13 cellular contexts compared by ENCODE assay signal in the genomic region with DNA sequence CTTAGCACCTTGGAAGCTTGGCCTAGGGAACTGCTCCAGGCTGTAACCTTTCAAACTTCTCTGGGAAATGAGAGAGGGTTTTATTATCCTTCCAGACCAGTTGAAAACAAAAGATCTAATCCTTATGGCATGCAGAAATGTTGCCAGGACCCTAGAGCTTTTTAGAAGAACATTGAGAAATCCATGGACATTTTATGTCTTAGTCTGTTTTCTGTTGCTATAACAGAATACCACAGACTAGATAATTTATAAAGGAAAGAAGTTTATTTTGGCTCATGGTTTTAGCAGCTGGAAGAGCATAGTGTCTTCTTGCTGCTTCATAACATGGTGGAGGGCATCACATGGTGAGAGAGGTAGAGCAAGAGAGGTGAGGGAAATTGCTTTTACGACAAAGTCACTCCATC. TPM values are rescaled to one million over a fixed set of nuclear protein-coding genes. Genes with fewer than 3 reads are reported as not detected.
DNase-seq lines count a peak whose midpoint lies in the region; ATAC-seq and TF ChIP-seq lines count a peak whose summit lies in the region.
"Had no signal": no experiment of that assay in that cellular context is flagged by ENCODE, and none has a peak within 500 bp of the region (broad histone marks: within the 10 kb centered on the region; RNA-seq: fewer than 3 reads in every experiment).

No MANE protein-coding gene starts in this region.

- no peaks in the 10 kb centered on the region for H3K27me3 Mint-ChIP-seq in activated T-cell treated with anti-CD3 and anti-CD28 coated beads, Interleukin-2, amount 50 U/mL, for 72 hours (ENCODE audit: low read depth)
- H3K27me3 Mint-ChIP-seq: activated naive CD8-positive, alpha-beta T cell treated with anti-CD3 and anti-CD28 coated beads, Interleukin-2, amount 50 U/mL, for 24 hours had no signal

- H3K27ac ChIP-seq in PC-9 = peak overlapping the region; percentile 35
- H3K27ac ChIP-seq: BLaER1 had no signal

- peaks cover 98% of the 10 kb centered on the region for H3K79me2 ChIP-seq in PC-9 (ENCODE audit: low read depth)

- H3K4me1 Mint-ChIP-seq in activated T-cell treated with anti-CD3 and anti-CD28 coated beads, Interleukin-2, amount 50 U/mL, for 72 hours (ENCODE audit: low read depth) = no peaks in the 10 kb centered on the region
- H3K4me1 Mint-ChIP-seq: activated naive CD8-positive, alpha-beta T cell treated with anti-CD3 and anti-CD28 coated beads, Interleukin-2, amount 50 U/mL, for 24 hours had no signal

- POLR2A ChIA-PET in PC-9 (lab: Charles Lee; ENCODE audit: unreplicated experiment) = no interaction called here

- peaks cover 36% of the 10 kb centered on the region for H3F3A ChIP-seq in PC-9 (ENCODE audit: insufficient read depth, low read depth)

- H2AFZ ChIP-seq in PC-9 = no peak overlapping the region

- no peaks in the 10 kb centered on the region for H4K20me1 ChIP-seq in PC-9 (ENCODE audit: insufficient read depth)

- H3K36me3 ChIP-seq in PC-9 (ENCODE audit: low read depth) = peaks cover 16% of the 10 kb centered on the region
- H3K36me3 ChIP-seq: BLaER1 had no signal

- peaks cover 52% of the 10 kb centered on the region for H3K4me1 ChIP-seq in PC-9 (replicated peaks; ENCODE audit: insufficient read depth)

- DNase-seq in A172 (ENCODE audit: low spot score) (peak; percentile 28), PC-9 (no peak), fibroblast of the aortic adventitia (ENCODE audit: low read depth) (peak; percentile 96), omental fat pad (ENCODE audit: low spot score) (no peak), NCI-H2029 (lab: John Stamatoyannopoulos, UW) (no peak), NCI-H510A (lab: John Stamatoyannopoulos, UW) (no peak)
- DNase-seq in activated T-cell treated with anti-CD3 and anti-CD28 coated beads, Interleukin-2, amount 50 U/mL, for 72 hours = no peak
- DNase-seq in stimulated activated naive CD8-positive, alpha-beta T cell treated with anti-CD3 and anti-CD28 coated beads, Interleukin-15, Interleukin-2, amounts not matched to agents 100 U/mL and 50 U/mL, for 24 hours = no peak
- DNase-seq: activated naive CD8-positive, alpha-beta T cell treated with anti-CD3 and anti-CD28 coated beads, Interleukin-2, amount 50 U/mL, for 24 hours; GOT3; stimulated activated CD4-positive, alpha-beta T cell treated with anti-CD3 and anti-CD28 coated beads, Interleukin-2, amount 100 ng/mL, for 48 hours had no signal

- H3K9me3 Mint-ChIP-seq in activated T-cell treated with anti-CD3 and anti-CD28 coated beads, Interleukin-2, amount 50 U/mL, for 72 hours = peaks cover 0 to 2% of the 10 kb centered on the region in 2 donors

- no TSS peak for BruUV-seq in PC-9 (replicated peaks; lab: Mats Ljungman, UMichigan)

- no peaks in the 10 kb centered on the region for H3K9me3 ChIP-seq in PC-9 (ENCODE audit: insufficient read depth, low read depth)
- H3K9me3 ChIP-seq: BLaER1 had no signal

- peaks cover 0 to 1% of the 10 kb centered on the region in 2 donors for H3K36me3 Mint-ChIP-seq in activated T-cell treated with anti-CD3 and anti-CD28 coated beads, Interleukin-2, amount 50 U/mL, for 72 hours (ENCODE audit: insufficient read depth in 2 of 2)
- H3K36me3 Mint-ChIP-seq: WTC11 had no signal

- no peak overlapping the region for H3K4me2 ChIP-seq in PC-9
- H3K4me2 ChIP-seq: BLaER1 had no signal

- no peak overlapping the region for H3K4me3 Mint-ChIP-seq in activated T-cell treated with anti-CD3 and anti-CD28 coated beads, Interleukin-2, amount 50 U/mL, for 72 hours
- H3K4me3 Mint-ChIP-seq: activated naive CD8-positive, alpha-beta T cell treated with anti-CD3 and anti-CD28 coated beads, Interleukin-2, amount 50 U/mL, for 24 hours; WTC11 had no signal

- CTCF ChIA-PET in PC-9 (lab: Charles Lee) = no interaction called here

- no peak for TF ChIP-seq CTCF in PC-9 (conservative IDR thresholded peaks at IDR 0.05)
- TF ChIP-seq CTCF in fibroblast of the aortic adventitia (IDR thresholded peaks at IDR 0.05; ENCODE audit: insufficient read depth, low read length) = no peak
- no peak for TF ChIP-seq CTCF in omental fat pad (IDR thresholded peaks at IDR 0.05)

- no peak overlapping the region for H3K27ac Mint-ChIP-seq in activated T-cell treated with anti-CD3 and anti-CD28 coated beads, Interleukin-2, amount 50 U/mL, for 72 hours
- H3K27ac Mint-ChIP-seq: activated naive CD8-positive, alpha-beta T cell treated with anti-CD3 and anti-CD28 coated beads, Interleukin-2, amount 50 U/mL, for 24 hours; WTC11 had no signal

- peak; percentile 84 for ATAC-seq in omental fat pad (ENCODE audit: low FRiP score)
- no peak for ATAC-seq in activated T-cell treated with anti-CD3 and anti-CD28 coated beads, Interleukin-2, amount 50 U/mL, for 72 hours (replicated peaks in 1 of 2)
- no peak for ATAC-seq in stimulated activated naive CD8-positive, alpha-beta T cell treated with anti-CD3 and anti-CD28 coated beads, Interleukin-15, Interleukin-2, amounts not matched to agents 100 U/mL and 50 U/mL, for 24 hours
- ATAC-seq: activated naive CD8-positive, alpha-beta T cell treated with anti-CD3 and anti-CD28 coated beads, Interleukin-2, amount 50 U/mL, for 24 hours had no signal

- no peaks in the 10 kb centered on the region for H3K9me2 ChIP-seq in PC-9 (ENCODE audit: insufficient read depth)

- H3K27me3 ChIP-seq in PC-9 (ENCODE audit: insufficient read depth, low read depth) = no peaks in the 10 kb centered on the region
- H3K27me3 ChIP-seq: BLaER1 had no signal

- H3K4me3 ChIP-seq in PC-9 = no peak overlapping the region
- no peak overlapping the region for H3K4me3 ChIP-seq in fibroblast of the aortic adventitia (ENCODE audit: low read depth, low read length)
- H3K4me3 ChIP-seq: BLaER1 had no signal

- intact Hi-C loops in PC-9 (cut with micrococcal nuclease; ENCODE audit: unreplicated experiment) = no loop called here

RNA-seq across cellular contexts. Expression of a gene that starts 25.8 kb away (rescaled TPM):
- 109 and 114 TPM in 2 replicates for total RNA-seq in A172 (2014; rRNA removed; shearing (Covaris generic))
- total RNA-seq in PC-9 (2021) (149 and 188 TPM in 2 replicates), fibroblast of the aortic adventitia (ENCODE audit: low replicate concordance) (24.2 and 52.7 TPM in 2 replicates), omental fat pad (10 to 100 TPM; 47.6 to 88.4 (median 56.8) TPM)
- 10 to 100 TPM; 59.0 to 59.7 TPM for total RNA-seq in activated T-cell treated with anti-CD3 and anti-CD28 coated beads, Interleukin-2, amount 50 U/mL, for 72 hours

Comparison
In these comparisons a context has a peak if more than half of its experiments do, and no peak if none do; other contexts are left out.
1. DNase-seq: peak in A172 (single experiment) and fibroblast of the aortic adventitia (single experiment); none in PC-9 (0 of 2), omental fat pad (single experiment), NCI-H2029 (single experiment), activated T-cell treated with anti-CD3 and anti-CD28 coated beads, Interleukin-2, amount 50 U/mL, for 72 hours (0 of 2), stimulated activated naive CD8-positive, alpha-beta T cell treated with anti-CD3 and anti-CD28 coated beads, Interleukin-15, Interleukin-2, amounts not matched to agents 100 U/mL and 50 U/mL, for 24 hours (single experiment) and NCI-H510A (single experiment).